Comparison of ENCODE assay signal across 8 cellular contexts in genomic region chr14:100305446-100306255, GRCh38. TPM values are rescaled to one million over a fixed set of nuclear protein-coding genes. Genes with fewer than 3 reads are reported as not detected.
DNase-seq lines count a peak whose midpoint lies in the region; FAIRE-seq and TF ChIP-seq lines count a peak whose summit lies in the region.

No MANE protein-coding gene starts in this region.

- in situ Hi-C loops in GM23248 (cut with MboI) (no loop called here), G401 (cut with HindIII; ENCODE audit: low sequenced_read_pairs) (no loop called here)

- WGBS in GM23248 (ENCODE audit: low coverage in 1 of 2, low lambda C conversion rate in 2 of 2, missing lambda C conversion rate in 2 of 2), 2 experiments = 1 to 2% methylated on average over 24 to 57 of the region's 80 CpGs
- under 1% methylated on average over 80 of the region's 80 CpGs for WGBS in liver

- H3K36me3 ChIP-seq in GM23248 (ENCODE audit: low read depth) (no peaks in the 10 kb centered on the region), bronchial epithelial cell (ENCODE audit: control insufficient read depth, insufficient read depth, low read length) (no peaks in the 10 kb centered on the region), liver (ENCODE audit: control insufficient read depth in 4 of 4, insufficient read depth in 3 of 4, low read depth in 1 of 4, low read length in 3 of 4) (no peaks in the 10 kb centered on the region)

- no peaks in the 10 kb centered on the region for H4K20me1 ChIP-seq in GM23248 (ENCODE audit: insufficient read depth)

- DNase-seq in AG20443 (ENCODE audit: low spot score) = peak; percentile 33
- peak; percentile 54 for DNase-seq in GM23248
- DNase-seq in T-helper 2 cell treated with Interferon-gamma antibody and Interleukin-4, amounts not matched to agents 5 μg/mL and 100 μg/mL, for 36 hours (ENCODE audit: low spot score) = peak; percentile 47
- no peak for DNase-seq in bronchial epithelial cell (ENCODE audit: low read depth)
- DNase-seq in stimulated activated CD8-positive, alpha-beta memory T cell treated with anti-CD3 and anti-CD28 coated beads, Interleukin-7, amount 100 ng/mL, for 24 hours (ENCODE audit: low read depth) = peak; percentile 14
- no peak for DNase-seq in NCI-H524 treated with DMSO at 0.1 percent for 48 hours (lab: John Stamatoyannopoulos, UW)
- no peak for DNase-seq in G401 (ENCODE audit: low spot score)

- H3K27ac ChIP-seq in GM23248 (no peak overlapping the region), liver (ENCODE audit: low read depth in 1 of 2, low read length in 2 of 2) (peak overlapping the region; percentile 57 to 58)

- no peaks in the 10 kb centered on the region for H3K79me2 ChIP-seq in GM23248 (ENCODE audit: insufficient read depth)

- H3K27me3 Mint-ChIP-seq in T-helper 2 cell treated with Interferon-gamma antibody and Interleukin-4, amounts not matched to agents 5 μg/mL and 100 μg/mL, for 36 hours (ENCODE audit: low read depth) = peaks cover 18% of the 10 kb centered on the region

- no peaks in the 10 kb centered on the region for H3K9me3 Mint-ChIP-seq in T-helper 2 cell treated with Interferon-gamma antibody and Interleukin-4, amounts not matched to agents 5 μg/mL and 100 μg/mL, for 36 hours

- H3K4me1 ChIP-seq in GM23248 (ENCODE audit: insufficient read depth) (no peaks in the 10 kb centered on the region), liver (ENCODE audit: control insufficient read depth in 4 of 4, insufficient read depth in 4 of 4, low read length in 3 of 4) (peaks cover 5 to 36% (median 27%) of the 10 kb centered on the region in 4 donors)

- peak overlapping the region; percentile 88 for H3K4me3 Mint-ChIP-seq in T-helper 2 cell treated with Interferon-gamma antibody and Interleukin-4, amounts not matched to agents 5 μg/mL and 100 μg/mL, for 36 hours

- peak overlapping the region; percentile 82 for H3K4me2 ChIP-seq in GM23248 (ENCODE audit: unreplicated experiment)

- H3K4me3 ChIP-seq in GM23248 = peak overlapping the region; percentile 77
- H3K4me3 ChIP-seq in bronchial epithelial cell (ENCODE audit: low read depth, low read length) = peak overlapping the region; percentile 74
- peak overlapping the region in 2 of 3 donors; percentile 64 to 82 for H3K4me3 ChIP-seq in liver (ENCODE audit: low read depth in 1 of 3, low read length in 3 of 3)

- no peaks in the 10 kb centered on the region for H3K36me3 Mint-ChIP-seq in T-helper 2 cell treated with Interferon-gamma antibody and Interleukin-4, amounts not matched to agents 5 μg/mL and 100 μg/mL, for 36 hours (ENCODE audit: low read depth)

- FAIRE-seq in bronchial epithelial cell (lab: Jason Lieb, UNC) = no peak

- H3K4me1 Mint-ChIP-seq in T-helper 2 cell treated with Interferon-gamma antibody and Interleukin-4, amounts not matched to agents 5 μg/mL and 100 μg/mL, for 36 hours (ENCODE audit: low read depth) = peaks cover 25% of the 10 kb centered on the region

- no peaks in the 10 kb centered on the region for H3F3A ChIP-seq in GM23248 (ENCODE audit: insufficient read depth)

- H3K9me3 ChIP-seq in GM23248 (ENCODE audit: low read depth) (no peaks in the 10 kb centered on the region), liver (ENCODE audit: control insufficient read depth in 4 of 4, low read length in 3 of 4) (no peaks in the 10 kb centered on the region)

- no peaks in the 10 kb centered on the region for H3K9me2 ChIP-seq in GM23248 (ENCODE audit: insufficient read depth)

- no peak for TF ChIP-seq RAD21 in liver (IDR thresholded peaks at IDR 0.05)

- H3K9ac ChIP-seq in GM23248 (peak overlapping the region; percentile 41), liver (ENCODE audit: low read depth in 1 of 2, low read length in 2 of 2) (no peak overlapping the region)

- TF ChIP-seq CTCF in bronchial epithelial cell (IDR thresholded peaks at IDR 0.05; ENCODE audit: insufficient read depth, low read length, severe bottlenecking) (no peak), liver (IDR thresholded peaks at IDR 0.05; ENCODE audit: low read depth, low read length, missing input control) (no peak)

- H2AFZ ChIP-seq in GM23248 = peak overlapping the region; percentile 68

- no peaks in the 10 kb centered on the region for H3K27me3 ChIP-seq in GM23248 (replicated peaks; ENCODE audit: insufficient read depth)
- H3K27me3 ChIP-seq in bronchial epithelial cell (ENCODE audit: control insufficient read depth, insufficient read depth, low read length) = no peaks in the 10 kb centered on the region
- H3K27me3 ChIP-seq in liver (ENCODE audit: control insufficient read depth in 4 of 4, insufficient read depth in 4 of 4, low read length in 3 of 4) = no peaks in the 10 kb centered on the region

- no peak overlapping the region for H3K27ac Mint-ChIP-seq in T-helper 2 cell treated with Interferon-gamma antibody and Interleukin-4, amounts not matched to agents 5 μg/mL and 100 μg/mL, for 36 hours

TF ChIP-seq in liver, 16 proteins besides CTCF, POLR2A, EP300 and RAD21:
- TF ChIP-seq RXRA (IDR thresholded peaks at IDR 0.05) (no peak), JUND (IDR thresholded peaks at IDR 0.05) (no peak), HNF4G (IDR thresholded peaks at IDR 0.05) (no peak), YY1 (IDR thresholded peaks at IDR 0.05) (no peak), ZBTB33 (IDR thresholded peaks at IDR 0.05) (no peak), FOXA1 (IDR thresholded peaks at IDR 0.05) (no peak), TAF1 (conservative IDR thresholded peaks at IDR 0.05) (no peak), EGR1 (IDR thresholded peaks at IDR 0.05; ENCODE audit: low read depth in 2 of 2) (no peak), ATF3 (IDR thresholded peaks at IDR 0.05) (no peak), SP1 (IDR thresholded peaks at IDR 0.05) (no peak), NR2F2 (IDR thresholded peaks at IDR 0.05) (no peak), HNF4A (conservative IDR thresholded peaks at IDR 0.05) (no peak), GABPA (IDR thresholded peaks at IDR 0.05 in 1 of 2, conservative IDR thresholded peaks at IDR 0.05 in 1 of 2) (no peak), MAX (IDR thresholded peaks at IDR 0.05) (no peak)

RNA-seq across cellular contexts. Expression of gene SLC25A29, which starts 0.6 kb away (rescaled TPM):
- total RNA-seq in GM23248 (2014; rRNA removed; shearing (Covaris generic)) = 11.8 and 12.0 TPM in 2 replicates
- polyA plus RNA-seq in GM23248 (2016; fragmentation: Nextera tagmentation; extraction: Ambion mirVana) = 5.5 TPM in 2 replicates
- total RNA-seq in bronchial epithelial cell = 16.1 and 17.3 TPM in 2 replicates
- total RNA-seq in liver = 10 to 100 TPM in 1 of 2 donors, 1 to 10 TPM in 1; 4.4 to 13.9 TPM
- polyA plus RNA-seq in liver = 10 to 100 TPM in 1 of 2 donors, 1 to 10 TPM in 1; 2.4 to 13.4 TPM
- 42.5 and 50.5 TPM in 2 replicates for total RNA-seq in G401 (2014; rRNA removed; shearing (Covaris generic))

RNA-seq across cellular contexts. Expression of gene SLC25A47, which starts 17.5 kb away (rescaled TPM):
- total RNA-seq in GM23248 (2014; rRNA removed; shearing (Covaris generic)) = not detected in 2 replicates
- polyA plus RNA-seq in GM23248 (2016; fragmentation: Nextera tagmentation; extraction: Ambion mirVana) = not detected in 2 replicates
- not detected in 2 replicates for total RNA-seq in bronchial epithelial cell
- 100 to 1,000 TPM in 1 of 2 donors, 10 to 100 TPM in 1; 23.7 to 454 TPM for total RNA-seq in liver
- 100 to 1,000 TPM; 128 to 469 TPM for polyA plus RNA-seq in liver
- total RNA-seq in G401 (2014; rRNA removed; shearing (Covaris generic)) = 0.06 TPM in 1 of 2 replicates, not detected in the other

Comparison
In these comparisons a context has a peak if more than half of its experiments do, and no peak if none do; other contexts are left out.
1. DNase-seq: peak in AG20443 (single experiment), GM23248 (single experiment), T-helper 2 cell treated with Interferon-gamma antibody and Interleukin-4, amounts not matched to agents 5 μg/mL and 100 μg/mL, for 36 hours (single experiment) and stimulated activated CD8-positive, alpha-beta memory T cell treated with anti-CD3 and anti-CD28 coated beads, Interleukin-7, amount 100 ng/mL, for 24 hours (single experiment); none in bronchial epithelial cell (single experiment), NCI-H524 treated with DMSO at 0.1 percent for 48 hours (single experiment) and G401 (single experiment).
2. RNA of gene SLC25A47, which starts 17.5 kb away (total RNA-seq): 23.7 to 454 TPM in liver; not detected in GM23248, not detected in bronchial epithelial cell and 0.06 TPM in G401; every median in the first group is over 10 times any median in the second.
3. Peak in every context shown above with its lines, with median percentiles within 50 percentile points of each other: H3K4me3 ChIP-seq.